Comparison of ENCODE assay signal across 11 cellular contexts in genomic region chr11:65609711-65610110, GRCh38. TPM values are rescaled to one million over a fixed set of nuclear protein-coding genes. Genes with fewer than 3 reads are reported as not detected.
A peak's percentile ranks its signal among the peaks of the same experiment; 100 is the strongest.
DNase-seq lines count a peak whose midpoint lies in the region; ATAC-seq and TF ChIP-seq lines count a peak whose summit lies in the region.
"Had no signal": no experiment of that assay in that cellular context is flagged by ENCODE, and none has a peak within 500 bp of the region (broad histone marks: within the 10 kb centered on the region; RNA-seq: fewer than 3 reads in every experiment).

No MANE protein-coding gene starts in this region.

- H3K36me3 Mint-ChIP-seq in CD4-positive, alpha-beta memory T cell, result peaks cover 16 to 60% of the 10 kb centered on the region in 2 donors
- H3K36me3 Mint-ChIP-seq in T-cell, result peaks cover 19% of the 10 kb centered on the region
- H3K36me3 Mint-ChIP-seq in effector memory CD8-positive, alpha-beta T cell (ENCODE audit: insufficient read depth), result peaks cover 55% of the 10 kb centered on the region
- H3K36me3 Mint-ChIP-seq: naive B cell had no signal

- H3K27ac ChIP-seq in CD4-positive, alpha-beta memory T cell (ENCODE audit: low read depth, low read length), result peak overlapping the region; percentile 96
- H3K27ac ChIP-seq in gastrocnemius medialis, result peak overlapping the region; percentile 11 to 93 (median 54)
- peak overlapping the region in 1 of 2 donors; percentile 10 for H3K27ac ChIP-seq in tibial artery

- no peaks in the 10 kb centered on the region for H3K27me3 Mint-ChIP-seq in CD4-positive, alpha-beta memory T cell
- H3K27me3 Mint-ChIP-seq in T-cell, result no peaks in the 10 kb centered on the region
- H3K27me3 Mint-ChIP-seq in effector memory CD8-positive, alpha-beta T cell, result no peaks in the 10 kb centered on the region
- H3K27me3 Mint-ChIP-seq: naive B cell had no signal

- H3K4me1 Mint-ChIP-seq in CD4-positive, alpha-beta memory T cell, result peaks cover 22 to 59% (median 40%) of the 10 kb centered on the region in 4 donors
- H3K4me1 Mint-ChIP-seq in T-cell, result peaks cover 43 to 49% (median 44%) of the 10 kb centered on the region in 3 donors
- H3K4me1 Mint-ChIP-seq in effector memory CD8-positive, alpha-beta T cell (ENCODE audit: low read depth in 2 of 2), result peaks cover 35 to 40% of the 10 kb centered on the region in 2 donors

- no peaks in the 10 kb centered on the region for H3K9me3 Mint-ChIP-seq in CD4-positive, alpha-beta memory T cell
- H3K9me3 Mint-ChIP-seq in T-cell, result no peaks in the 10 kb centered on the region
- no peaks in the 10 kb centered on the region for H3K9me3 Mint-ChIP-seq in effector memory CD8-positive, alpha-beta T cell
- H3K9me3 Mint-ChIP-seq: naive B cell had no signal

- peak overlapping the region; percentile 78 to 91 (median 85) for H3K27ac Mint-ChIP-seq in CD4-positive, alpha-beta memory T cell
- peak overlapping the region; percentile 68 to 93 for H3K27ac Mint-ChIP-seq in T-cell
- H3K27ac Mint-ChIP-seq in effector memory CD8-positive, alpha-beta T cell, result peak overlapping the region; percentile 88 to 97

- peak overlapping the region in 4 of 8 donors; percentile 10 to 63 (median 44) for H3K4me3 Mint-ChIP-seq in CD4-positive, alpha-beta memory T cell
- H3K4me3 Mint-ChIP-seq in T-cell, result peak overlapping the region; percentile 15 to 91 (median 25)
- peak overlapping the region; percentile 45 to 49 for H3K4me3 Mint-ChIP-seq in effector memory CD8-positive, alpha-beta T cell

- H3K36me3 ChIP-seq in CD4-positive, alpha-beta memory T cell (ENCODE audit: insufficient read depth, low read length), result peaks cover 23% of the 10 kb centered on the region
- peaks cover 0 to 13% of the 10 kb centered on the region in 2 donors for H3K36me3 ChIP-seq in gastrocnemius medialis
- peaks cover 8 to 81% (median 22%) of the 10 kb centered on the region in 3 donors for H3K36me3 ChIP-seq in tibial artery

- intact Hi-C loops in CD4-positive, alpha-beta memory T cell (cut with micrococcal nuclease), result no loop called here
- intact Hi-C loops in gastrocnemius medialis (cut with DNase I; ENCODE audit: low total_unique reads) (no loop called here), tibial artery (cut with DNase I; ENCODE audit: low total_unique reads) (loop anchor here (5.0 kb wide), 1 partner anchor 82 kb away; the partner anchor contains the start of gene SCYL1)

- H3K27me3 ChIP-seq in CD4-positive, alpha-beta memory T cell (ENCODE audit: insufficient read depth, low read length), result no peaks in the 10 kb centered on the region
- no peaks in the 10 kb centered on the region for H3K27me3 ChIP-seq in gastrocnemius medialis
- no peaks in the 10 kb centered on the region for H3K27me3 ChIP-seq in tibial artery

- ATAC-seq in T-cell (replicated peaks in 1 of 4), result no peak
- no peak for ATAC-seq in effector memory CD8-positive, alpha-beta T cell (replicated peaks)
- ATAC-seq in gastrocnemius medialis, result no peak
- ATAC-seq in HG02678 (IDR thresholded peaks at IDR 0.05; ENCODE audit: unreplicated experiment), result no peak
- ATAC-seq: Panc1 had no signal

- H3K9me3 ChIP-seq in CD4-positive, alpha-beta memory T cell (ENCODE audit: control insufficient read depth in 1 of 2, low read length in 2 of 2), result no peaks in the 10 kb centered on the region
- H3K9me3 ChIP-seq in gastrocnemius medialis (no peaks in the 10 kb centered on the region), tibial artery (no peaks in the 10 kb centered on the region)
- H3K9me3 ChIP-seq: Caco-2 had no signal

- in situ Hi-C loops in gastrocnemius medialis (cut with MboI; ENCODE audit: low sequenced_read_pairs in 4 of 4), result no loop called here

- CTCF ChIA-PET in CD4-positive, alpha-beta memory T cell (lab: Charles Lee; ENCODE audit: partially characterized antibody), result interaction anchor here (1.1 to 1.6 kb wide), 3 partner anchors 20 to 34 kb away, joined by 3 to 5 read pairs (median 3); no protein-coding TSS in a partner anchor
- CTCF ChIA-PET in T-cell (lab: Charles Lee), result no interaction called here

- peaks cover 41% of the 10 kb centered on the region for H3K4me1 ChIP-seq in CD4-positive, alpha-beta memory T cell (ENCODE audit: insufficient read depth, low read length)
- peaks cover 38 to 59% of the 10 kb centered on the region in 2 donors for H3K4me1 ChIP-seq in gastrocnemius medialis
- H3K4me1 ChIP-seq in tibial artery, result peaks cover 0 to 65% (median 57%) of the 10 kb centered on the region in 4 donors

- H3K4me3 ChIP-seq in CD4-positive, alpha-beta memory T cell (ENCODE audit: low read length in 2 of 2), result no peak overlapping the region
- H3K4me3 ChIP-seq in gastrocnemius medialis (no peak overlapping the region), tibial artery (no peak overlapping the region)

- DNase-seq in CD4-positive, alpha-beta memory T cell, result no peak
- DNase-seq in T-cell (no peak), gastrocnemius medialis (no peak), tibial artery (no peak)
- DNase-seq in effector memory CD8-positive, alpha-beta T cell, result no peak
- no peak for DNase-seq in stimulated activated CD4-positive, alpha-beta T cell treated with anti-CD3 and anti-CD28 coated beads, Interleukin-2, amount 100 ng/mL, for 24 hours
- DNase-seq: Caco-2, naive B cell, NCI-H2227 treated with DMSO at 0.1 percent for 48 hours had no signal

- TF ChIP-seq CTCF in gastrocnemius medialis (IDR thresholded peaks at IDR 0.05 in 4 of 5, conservative IDR thresholded peaks at IDR 0.05 in 1 of 5) (no peak), tibial artery (IDR thresholded peaks at IDR 0.05) (no peak)

- no peak for TF ChIP-seq POLR2A in gastrocnemius medialis (IDR thresholded peaks at IDR 0.05)

- POLR2A ChIA-PET in CD4-positive, alpha-beta memory T cell (lab: Charles Lee; ENCODE audit: partially characterized antibody), result interaction anchor here (1.1 to 1.6 kb wide), 4 partner anchors 21 to 43 kb away, joined by 3 to 5 read pairs (median 4); partner anchors contain the start of gene FAM89B
- POLR2A ChIA-PET in T-cell (lab: Charles Lee), result interaction anchor here (0.6 to 1.0 kb wide), 2 partner anchors 60 to 127 kb away, joined by 5 to 12 read pairs; no protein-coding TSS in a partner anchor

RNA-seq across cellular contexts. Expression of gene MAP3K11, which starts 4.3 kb away (rescaled TPM):
- 10 to 100 TPM; 92.0 to 93.6 TPM for total RNA-seq in CD4-positive, alpha-beta memory T cell
- 10 to 100 TPM in 1 of 2 donors, 1 to 10 TPM in 1; 6.3 to 24.1 TPM for polyA plus RNA-seq in CD4-positive, alpha-beta memory T cell
- 100 to 1,000 TPM in 2 of 5 donors, 10 to 100 TPM in 3; 60.8 to 110 (median 84.0) TPM for total RNA-seq in T-cell
- total RNA-seq in gastrocnemius medialis, result 10 to 100 TPM in 3 of 4 donors, 1 to 10 TPM in 1; 10.0 to 13.8 (median 11.1) TPM

RNA-seq across cellular contexts. Expression of gene PCNX3, which starts 5.9 kb away (rescaled TPM):
- total RNA-seq in CD4-positive, alpha-beta memory T cell, result 10 to 100 TPM; 63.3 to 66.3 TPM
- polyA plus RNA-seq in CD4-positive, alpha-beta memory T cell, result 1 to 10 TPM in 1 of 2 donors, under 1 TPM in 1; 0.41 to 6.3 TPM
- total RNA-seq in T-cell (10 to 100 TPM; 54.2 to 74.7 (median 66.8) TPM), gastrocnemius medialis (10 to 100 TPM in 3 of 4 donors, 1 to 10 TPM in 1; 7.6 to 15.6 (median 13.1) TPM)

RNA-seq across cellular contexts. Expression of gene KCNK7, which starts 14.1 kb away (rescaled TPM):
- total RNA-seq in CD4-positive, alpha-beta memory T cell, result 1 to 10 TPM; 1.6 to 2.7 TPM
- 1 to 10 TPM in 1 of 2 donors, not detected in 1; 1.2 TPM for polyA plus RNA-seq in CD4-positive, alpha-beta memory T cell
- total RNA-seq in T-cell (1 to 10 TPM; 2.3 to 8.0 (median 3.6) TPM), gastrocnemius medialis (10 to 100 TPM in 1 of 4 donors, under 1 TPM in 1, not detected in 2; 0.39 to 18.6 TPM)

RNA-seq across cellular contexts. Expression of gene SIPA1, which starts 28.2 kb away (rescaled TPM):
- 100 to 1,000 TPM; 150 to 169 TPM for total RNA-seq in CD4-positive, alpha-beta memory T cell
- polyA plus RNA-seq in CD4-positive, alpha-beta memory T cell, result 100 to 1,000 TPM in 1 of 2 donors, 10 to 100 TPM in 1; 50.1 to 204 TPM
- total RNA-seq in T-cell (100 to 1,000 TPM; 179 to 285 (median 200) TPM), gastrocnemius medialis (10 to 100 TPM in 2 of 4 donors, 1 to 10 TPM in 2; 6.7 to 10.9 (median 10.0) TPM)

RNA-seq across cellular contexts. Expression of gene EHBP1L1, which starts 33.9 kb away (rescaled TPM):
- 100 to 1,000 TPM; 151 to 154 TPM for total RNA-seq in CD4-positive, alpha-beta memory T cell
- 10 to 100 TPM in 1 of 2 donors, 1 to 10 TPM in 1; 8.9 to 25.2 TPM for polyA plus RNA-seq in CD4-positive, alpha-beta memory T cell
- 100 to 1,000 TPM; 115 to 170 (median 150) TPM for total RNA-seq in T-cell
- 100 to 1,000 TPM; 191 to 374 (median 250) TPM for total RNA-seq in gastrocnemius medialis

Comparison
In these comparisons a context has a peak if more than half of its experiments do, and no peak if none do; other contexts are left out.
1. RNA of gene MAP3K11, which starts 4.3 kb away (total RNA-seq): 92.0 to 93.6 TPM in CD4-positive, alpha-beta memory T cell and 60.8 to 110 TPM in T-cell; 10.0 to 13.8 TPM in gastrocnemius medialis; every median in the first group is over 4 times any median in the second.
2. Peak in every context shown above with its lines, with median percentiles within 50 percentile points of each other: H3K27ac Mint-ChIP-seq.